ENCODE assay signal across 28 cellular contexts in the genomic region with DNA sequence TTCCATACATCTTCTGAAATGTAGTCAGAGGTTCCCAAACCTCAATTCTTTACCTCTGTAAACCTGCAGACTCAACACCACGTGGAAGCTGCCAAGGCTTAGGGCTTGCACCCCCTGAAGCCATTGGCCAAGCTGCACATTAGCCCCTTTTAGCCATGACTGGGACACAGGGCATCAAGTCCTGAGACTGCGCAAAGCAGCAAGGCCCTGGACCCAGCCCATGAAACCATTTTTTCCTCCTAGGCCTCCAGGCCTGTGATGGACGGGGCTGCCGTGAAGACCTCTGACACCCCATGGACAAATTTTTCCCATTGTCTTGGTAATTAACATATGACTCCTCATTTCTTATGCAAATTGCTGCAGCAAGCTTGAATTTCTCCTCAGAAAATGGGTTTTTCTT.
"Had no signal": no experiment of that assay in that cellular context is flagged by ENCODE, and none has a peak within 500 bp of the region (broad histone marks: within the 10 kb centered on the region; RNA-seq: fewer than 3 reads in every experiment).

No MANE protein-coding gene starts in this region.

- ATAC-seq: effector memory CD8-positive, alpha-beta T cell; esophagus mucosa; foreskin keratinocyte; gastrocnemius medialis; gastroesophageal sphincter; heart left ventricle; heart right ventricle had no signal

- H3K27ac ChIP-seq: colonic mucosa, coronary artery, dorsolateral prefrontal cortex, epithelial cell of prostate, esophagus muscularis mucosa, esophagus squamous epithelium, foreskin keratinocyte, gastrocnemius medialis, gastroesophageal sphincter, heart left ventricle, heart right ventricle, hepatocyte had no signal

- H2AFZ ChIP-seq: hepatocyte had no signal

- H3K27me3 ChIP-seq: colonic mucosa, dorsolateral prefrontal cortex, esophagus muscularis mucosa, esophagus squamous epithelium, foreskin keratinocyte, gastrocnemius medialis, gastroesophageal sphincter, heart left ventricle, heart right ventricle, hepatocyte had no signal

- H3K36me3 ChIP-seq: colonic mucosa, esophagus muscularis mucosa, esophagus squamous epithelium, gastrocnemius medialis, gastroesophageal sphincter, heart left ventricle, heart right ventricle had no signal

- FAIRE-seq: endometrium, endothelial cell of umbilical vein, frontal cortex had no signal

- H3K9me3 ChIP-seq: colonic mucosa, gastrocnemius medialis had no signal

- H3K4me1 ChIP-seq: colonic mucosa, esophagus muscularis mucosa, esophagus squamous epithelium, foreskin keratinocyte, gastrocnemius medialis, gastroesophageal sphincter, heart left ventricle had no signal

- DNase-seq: colonic mucosa; cortex of kidney; dermis blood vessel endothelial cell; dorsolateral prefrontal cortex; effector CD4-positive, alpha-beta T cell; effector CD8-positive, alpha-beta T cell; effector memory CD4-positive, alpha-beta T cell; effector memory CD8-positive, alpha-beta T cell; endodermal cell; erythroblast; esophagus squamous epithelium; foreskin fibroblast; foreskin keratinocyte; foreskin melanocyte; gastrocnemius medialis; glutamatergic neuron; head of caudate nucleus; heart left ventricle; heart right ventricle had no signal

- H3K4me3 ChIP-seq: colonic mucosa, coronary artery, dorsolateral prefrontal cortex, esophagus muscularis mucosa, esophagus squamous epithelium, gastrocnemius medialis, gastroesophageal sphincter, heart left ventricle, heart right ventricle, hepatocyte had no signal

- H3K79me2 ChIP-seq: hepatocyte had no signal

- H3K4me2 ChIP-seq: hepatocyte had no signal
